Comparison of ENCODE assay signal across 1 cellular context in genomic region chr9:97307091-97307490, GRCh38.
A peak's percentile ranks its signal among the peaks of the same experiment; 100 is the strongest.
TF ChIP-seq lines count a peak whose summit lies in the region.

No MANE protein-coding gene starts in this region.

TF ChIP-seq in H1, 55 proteins besides CTCF, POLR2A, EP300 and RAD21 (continued from another document):
- TF ChIP-seq TEAD4 (IDR thresholded peaks at IDR 0.05; ENCODE audit: low read depth, low read length) (0 out of 2 replicates have a peak, but pooled peaks have one; percentile 21), E2F6 (IDR thresholded peaks at IDR 0.05) (0 out of 2 replicates have a peak, but pooled peaks have one; percentile 6), RBBP5 (IDR thresholded peaks at IDR 0.05; ENCODE audit: borderline replicate concordance, low read depth, low read length) (0 out of 2 replicates have a peak, but pooled peaks have one; percentile 36), EGR1 (IDR thresholded peaks at IDR 0.05; ENCODE audit: borderline replicate concordance, low read depth, low read length) (peak; percentile 99), CBX8 (IDR thresholded peaks at IDR 0.05; ENCODE audit: borderline replicate concordance, low read depth, low read length) (no peak), ZNF274 (IDR thresholded peaks at IDR 0.05; ENCODE audit: borderline replicate concordance, extremely low read depth, low read length) (no peak), ATF3 (IDR thresholded peaks at IDR 0.05; ENCODE audit: insufficient read depth, low read depth, low read length) (0 out of 2 replicates have a peak, but pooled peaks have one; percentile 32), CREB1 (IDR thresholded peaks at IDR 0.05) (peak; percentile 24; the same call in 1 of the 2 replicates), YY1 (IDR thresholded peaks at IDR 0.05; ENCODE audit: low read depth, low read length) (no peak), EZH2 (IDR thresholded peaks at IDR 0.05; ENCODE audit: low read depth, low read length, severe bottlenecking) (no peak), SAP30 (IDR thresholded peaks at IDR 0.05; ENCODE audit: insufficient read depth, insufficient replicate concordance, low read length) (peak; percentile 68), MAX (IDR thresholded peaks at IDR 0.05) (peak; percentile 81), HDAC6 (IDR thresholded peaks at IDR 0.05; ENCODE audit: low read depth, low read length) (no peak), SP1 (IDR thresholded peaks at IDR 0.05; ENCODE audit: low read depth, low read length) (0 out of 2 replicates have a peak, but pooled peaks have one; percentile 31), TAF1 (IDR thresholded peaks at IDR 0.05; ENCODE audit: low read depth, low read length) (0 out of 2 replicates have a peak, but pooled peaks have one; percentile 56)
TF ChIP-seq in H1: peak in this region for 12.
